9 cellular contexts compared by ENCODE assay signal in the genomic region with DNA sequence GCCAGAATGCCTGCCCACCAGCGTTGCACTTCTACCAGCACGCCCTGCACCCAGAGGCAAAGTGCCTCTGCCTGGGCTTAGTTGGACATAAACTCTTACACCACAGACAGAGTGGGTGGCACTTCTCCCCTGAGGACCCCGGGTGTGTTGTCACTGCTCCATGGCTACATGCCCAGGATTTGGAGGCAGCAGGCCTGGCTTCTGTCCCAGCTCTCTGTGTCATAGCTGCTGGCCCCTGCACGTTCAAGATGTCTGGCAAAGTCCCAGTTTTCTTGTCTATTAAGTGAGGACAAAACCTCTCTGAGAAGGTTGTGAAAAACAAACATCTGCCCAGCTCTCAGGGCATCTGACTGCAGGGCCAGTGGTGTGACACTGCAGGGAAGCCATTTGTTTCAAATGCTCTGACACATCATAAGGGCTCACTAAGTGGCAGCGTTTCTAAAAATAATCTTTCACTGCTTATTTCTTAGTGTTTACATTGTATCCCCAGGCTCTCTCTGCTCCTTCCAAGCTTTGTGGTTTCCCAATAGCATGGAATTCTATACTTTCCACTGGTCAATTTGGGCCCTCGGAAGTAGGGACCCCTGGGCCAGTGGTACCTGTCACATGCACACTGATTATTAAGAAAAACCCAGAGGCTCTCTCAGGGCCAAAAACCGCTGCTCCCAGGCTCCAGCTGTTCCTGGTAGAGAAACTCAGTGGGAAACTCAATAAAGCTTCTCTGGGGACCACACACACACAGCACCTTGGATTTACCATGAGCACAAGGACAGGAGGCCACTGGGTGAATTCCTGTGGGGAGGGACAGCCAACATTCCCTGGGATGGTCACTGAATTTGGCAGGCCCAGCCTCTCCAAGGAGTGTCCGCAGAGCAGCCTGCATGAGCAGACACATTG.
DNase-seq lines count a peak whose midpoint lies in the region; ATAC-seq and TF ChIP-seq lines count a peak whose summit lies in the region.
"Had no signal": no experiment of that assay in that cellular context is flagged by ENCODE, and none has a peak within 500 bp of the region (broad histone marks: within the 10 kb centered on the region; RNA-seq: fewer than 3 reads in every experiment).

No MANE protein-coding gene starts in this region.

- H3F3A ChIP-seq in PC-9 (ENCODE audit: insufficient read depth, low read depth) (peaks cover 27% of the 10 kb centered on the region), neural progenitor cell (ENCODE audit: low read depth) (peaks cover 27% of the 10 kb centered on the region)

- peak overlapping the region; percentile 25 for H3K27ac Mint-ChIP-seq in neural progenitor cell

- H3K9me2 ChIP-seq in HCT116 (ENCODE audit: insufficient read depth) (no peaks in the 10 kb centered on the region), PC-9 (ENCODE audit: insufficient read depth) (no peaks in the 10 kb centered on the region)

- 32 to 38% methylated on average over 3 to 7 of the region's 8 CpGs for WGBS in esophagus squamous epithelium, 2 donors

- H3K4me3 Mint-ChIP-seq in neural progenitor cell, result no peak overlapping the region

- H3K27me3 ChIP-seq in HCT116 (ENCODE audit: insufficient read depth, low read length) (no peaks in the 10 kb centered on the region), PC-9 (ENCODE audit: insufficient read depth, low read depth) (no peaks in the 10 kb centered on the region), esophagus squamous epithelium (no peaks in the 10 kb centered on the region), neural progenitor cell (peaks cover 31% of the 10 kb centered on the region)

- CTCF ChIA-PET in HCT116 (lab: Charles Lee) (interaction anchor here (0.7 to 2.1 kb wide), 3 partner anchors 11 to 19 kb away, joined by 3 to 15 read pairs (median 5); no protein-coding TSS in a partner anchor), PC-9 (lab: Charles Lee) (interaction anchor here (1.1 to 1.5 kb wide), 2 partner anchors 9 to 16 kb away, joined by 3 to 4 read pairs; no protein-coding TSS in a partner anchor)

- peaks cover 61% of the 10 kb centered on the region for H3K4me1 Mint-ChIP-seq in neural progenitor cell

- POLR2A ChIA-PET in HCT116 (lab: Charles Lee) (no interaction called here), PC-9 (lab: Charles Lee; ENCODE audit: unreplicated experiment) (interaction anchor here (0.5 to 0.7 kb wide), 5 partner anchors 8 to 283 kb away, joined by 3 to 5 read pairs (median 4); no protein-coding TSS in a partner anchor)

- H3K9me3 ChIP-seq in HCT116 (ENCODE audit: control insufficient read depth in 1 of 2, insufficient read depth in 1 of 2, low read depth in 1 of 2, low read length in 2 of 2) (no peaks in the 10 kb centered on the region), PC-9 (ENCODE audit: insufficient read depth, low read depth) (no peaks in the 10 kb centered on the region), esophagus squamous epithelium (no peaks in the 10 kb centered on the region), neural progenitor cell (ENCODE audit: low read depth) (no peaks in the 10 kb centered on the region)

- no peak for TF ChIP-seq POLR2A in HCT116 (IDR thresholded peaks at IDR 0.05; ENCODE audit: borderline replicate concordance, extremely low read depth, insufficient read depth, insufficient read length)
- TF ChIP-seq POLR2A in esophagus squamous epithelium (IDR thresholded peaks at IDR 0.05), result no peak

- RAD21 ChIA-PET in HCT116 (lab: Charles Lee; ENCODE audit: low non-redundant PET in 1 of 2, low total read pairs in 2 of 2, uncharacterized antibody in 2 of 2, unreplicated experiment in 2 of 2), result interaction anchor here (0.9 to 1.3 kb wide), 3 partner anchors 12 to 16 kb away, joined by 3 to 4 read pairs (median 4); no protein-coding TSS in a partner anchor

- peaks cover 3% of the 10 kb centered on the region for H3K9me3 Mint-ChIP-seq in neural progenitor cell

- intact Hi-C loops in HCT116 (cut with micrococcal nuclease) (no loop called here), PC-9 (cut with micrococcal nuclease; ENCODE audit: unreplicated experiment) (loop anchor here (1.0 to 5.0 kb wide), 2 partner anchors 87 to 606 kb away; a partner anchor contains a TSS), esophagus squamous epithelium (cut with DNase I) (no loop called here)

- H3K36me3 Mint-ChIP-seq in neural progenitor cell, result peaks cover 8% of the 10 kb centered on the region

- H3K36me3 ChIP-seq in HCT116 (ENCODE audit: control insufficient read depth in 1 of 2, insufficient read depth in 2 of 2, low read length in 2 of 2) (no peaks in the 10 kb centered on the region), PC-9 (ENCODE audit: low read depth) (no peaks in the 10 kb centered on the region), esophagus squamous epithelium (peaks cover 0 to 19% (median 4%) of the 10 kb centered on the region in 3 donors), neural progenitor cell (no peaks in the 10 kb centered on the region)

- peaks cover 3% of the 10 kb centered on the region for H3K27me3 Mint-ChIP-seq in neural progenitor cell (ENCODE audit: insufficient read depth, low read depth)

- H4K20me1 ChIP-seq in HCT116 (ENCODE audit: insufficient read depth) (no peaks in the 10 kb centered on the region), PC-9 (ENCODE audit: insufficient read depth) (peaks cover 6% of the 10 kb centered on the region), neural progenitor cell (ENCODE audit: low read depth) (peaks cover 19% of the 10 kb centered on the region)

- H3K9ac ChIP-seq in HCT116 (ENCODE audit: low read length) (no peak overlapping the region), neural progenitor cell (no peak overlapping the region)

- H3K79me2 ChIP-seq in HCT116 (ENCODE audit: insufficient read depth, low read length) (no peaks in the 10 kb centered on the region), PC-9 (ENCODE audit: low read depth) (no peaks in the 10 kb centered on the region), neural progenitor cell (ENCODE audit: low read depth) (no peaks in the 10 kb centered on the region)

- H3K4me2 ChIP-seq in HCT116 (ENCODE audit: low read length) (peak overlapping the region; percentile 61), PC-9 (peak overlapping the region; percentile 58), neural progenitor cell (peak overlapping the region; percentile 11)

- DNase-seq in HCT116 (ENCODE audit: low read depth, low spot score), result peak; percentile 83
- DNase-seq in PC-9, result peak; percentile 94 to 100
- DNase-seq in esophagus squamous epithelium (lab: John Stamatoyannopoulos, UW), result no peak
- DNase-seq in neural progenitor cell (ENCODE audit: low spot score), result peak; percentile 57
- DNase-seq in UCSD-AML1 (lab: John Stamatoyannopoulos, UW; ENCODE audit: unreplicated experiment), result no peak

- no peak for TF ChIP-seq RAD21 in HCT116 (IDR thresholded peaks at IDR 0.05; ENCODE audit: low read depth)

- H3K27ac ChIP-seq in HCT116 (ENCODE audit: low read depth, low read length) (peak overlapping the region; percentile 56), PC-9 (peak overlapping the region; percentile 60), esophagus squamous epithelium (peak overlapping the region; percentile 36 to 64 (median 58)), neural progenitor cell (no peak overlapping the region)

- TF ChIP-seq CTCF in HCT116 (IDR thresholded peaks at IDR 0.05 in 2 of 3, conservative IDR thresholded peaks at IDR 0.05 in 1 of 3; ENCODE audit: borderline replicate concordance in 1 of 3, insufficient read depth in 1 of 3, low read depth in 2 of 3, low read length in 2 of 3) (no peak), PC-9 (conservative IDR thresholded peaks at IDR 0.05) (no peak), esophagus squamous epithelium (IDR thresholded peaks at IDR 0.05) (no peak), neural progenitor cell (IDR thresholded peaks at IDR 0.05) (no peak)

- peaks cover 28 to 36% of the 10 kb centered on the region in 2 experiments for H3K4me1 ChIP-seq in HCT116 (ENCODE audit: control insufficient read depth in 1 of 2, insufficient read depth in 2 of 2, low read length in 2 of 2)
- H3K4me1 ChIP-seq in PC-9 (replicated peaks; ENCODE audit: insufficient read depth), result peaks cover 29% of the 10 kb centered on the region
- peaks cover 26 to 45% (median 41%) of the 10 kb centered on the region in 3 donors for H3K4me1 ChIP-seq in esophagus squamous epithelium
- H3K4me1 ChIP-seq in neural progenitor cell, result peaks cover 55% of the 10 kb centered on the region

- H2AFZ ChIP-seq in HCT116 (ENCODE audit: low read depth, low read length, poor library complexity, severe bottlenecking) (no peak overlapping the region), PC-9 (no peak overlapping the region), neural progenitor cell (replicated peaks) (no peak overlapping the region)

- H3K4me3 ChIP-seq in HCT116 (replicated peaks in 1 of 2; ENCODE audit: low read depth in 1 of 2, low read length in 2 of 2), result peak overlapping the region in 1 of 2 experiments; percentile 8; a peak in 1 of 4 replicates
- H3K4me3 ChIP-seq in PC-9, result no peak overlapping the region
- H3K4me3 ChIP-seq in esophagus squamous epithelium, result no peak overlapping the region
- no peak overlapping the region for H3K4me3 ChIP-seq in neural progenitor cell
- H3K4me3 ChIP-seq: skin epidermis had no signal

- BruUV-seq in HCT116 (replicated peaks; lab: Mats Ljungman, UMichigan), result no TSS peak
- no TSS peak for BruUV-seq in PC-9 (replicated peaks; lab: Mats Ljungman, UMichigan)

- ATAC-seq in HCT116, result peak; percentile 87
- no peak for ATAC-seq in GM21576 (IDR thresholded peaks at IDR 0.05; ENCODE audit: unreplicated experiment)
- ATAC-seq in GM21723 (IDR thresholded peaks at IDR 0.05; ENCODE audit: unreplicated experiment), result no peak
- ATAC-seq in HG02759 (IDR thresholded peaks at IDR 0.05; ENCODE audit: unreplicated experiment), result no peak

TF ChIP-seq in HCT116, 20 proteins besides CTCF, POLR2A, EP300 and RAD21 (continues in another document):
- TF ChIP-seq SIN3A (IDR thresholded peaks at IDR 0.05; ENCODE audit: low read depth), result peak; percentile 76
- TF ChIP-seq EGR1 (IDR thresholded peaks at IDR 0.05; ENCODE audit: low read depth), result peak; percentile 59
- TF ChIP-seq SP1 (IDR thresholded peaks at IDR 0.05; ENCODE audit: low read depth), result peak; percentile 78
- peak; percentile 77 for TF ChIP-seq JUND (IDR thresholded peaks at IDR 0.05)
- TF ChIP-seq POLR2AphosphoS5 (IDR thresholded peaks at IDR 0.05; ENCODE audit: low read depth, low read length), result peak; percentile 42; the same call in 1 of the 2 replicates
- peak; percentile 67 for TF ChIP-seq FOSL1 (IDR thresholded peaks at IDR 0.05; ENCODE audit: low read depth)
- peak; percentile 45 for TF ChIP-seq YY1 (IDR thresholded peaks at IDR 0.05; ENCODE audit: extremely low read depth, insufficient replicate concordance, low read depth, low read length)
- no peak for TF ChIP-seq EZH2phosphoT487 (IDR thresholded peaks at IDR 0.05; ENCODE audit: borderline replicate concordance)
- peak; percentile 69 for TF ChIP-seq CBX3 (IDR thresholded peaks at IDR 0.05; ENCODE audit: low read depth)

Comparison
In these comparisons a context has a peak if more than half of its experiments do, and no peak if none do; other contexts are left out.
1. DNase-seq: peak in HCT116 (single experiment), PC-9 (2 of 2) and neural progenitor cell (single experiment); none in esophagus squamous epithelium (single experiment) and UCSD-AML1 (single experiment).
2. H3K4me2 ChIP-seq: peak in every context shown above with its lines; median percentile 61 in HCT116; 58 in PC-9; 11 in neural progenitor cell.